Comparison of ENCODE assay signal across 38 cellular contexts in the genomic region with DNA sequence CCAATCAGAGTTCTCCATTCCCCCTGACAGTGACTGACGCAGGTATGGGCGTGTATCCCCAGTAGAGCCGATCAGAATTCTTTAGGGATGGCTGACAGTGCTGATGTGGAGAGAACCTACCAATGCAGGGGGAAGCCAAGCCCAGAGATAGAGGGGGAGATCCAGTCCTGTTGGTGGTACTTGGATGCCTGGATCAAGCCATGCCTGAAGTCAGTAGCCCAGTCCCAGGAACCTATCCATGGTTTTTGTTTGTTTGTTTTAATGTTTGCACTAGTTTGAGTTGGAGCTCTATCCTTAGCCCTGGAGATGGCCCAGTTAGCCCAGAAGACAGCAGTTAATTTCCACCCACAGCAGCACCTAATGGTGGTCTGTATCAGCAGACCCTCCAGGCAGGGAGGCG. TPM values are rescaled to one million over a fixed set of nuclear protein-coding genes. Genes with fewer than 3 reads are reported as not detected.
"Had no signal": no experiment of that assay in that cellular context is flagged by ENCODE, and none has a peak within 500 bp of the region (broad histone marks: within the 10 kb centered on the region; RNA-seq: fewer than 3 reads in every experiment).

No MANE protein-coding gene starts in this region.

- H3K4me1 ChIP-seq: adrenal gland, ascending aorta, body of pancreas, breast epithelium had no signal

- H3K36me3 ChIP-seq: brain microvascular endothelial cell had no signal

- DNase-seq: activated effector memory CD4-positive, alpha-beta T cell treated with anti-CD3 and anti-CD28 coated beads, Interleukin-2, amount 50 U/mL, for 16 hours; activated effector memory CD4-positive, alpha-beta T cell treated with Interleukin-2 at 50 U/mL for 16 hours; activated gamma-delta T cell; activated gamma-delta T cell treated with Interleukin-2 at 50 U/mL for 16 hours; activated naive CD4-positive, alpha-beta T cell; activated naive CD4-positive, alpha-beta T cell treated with anti-CD3 and anti-CD28 coated beads for 36 hours; activated naive CD4-positive, alpha-beta T cell treated with anti-CD3 and anti-CD28 coated beads, Interleukin-2, amount 10 ng/mL, durations not matched to agents 7 days and 5 days; activated naive CD4-positive, alpha-beta T cell treated with anti-CD3 and anti-CD28 coated beads, Interleukin-2, amount 50 U/mL, for 16 hours; activated naive CD4-positive, alpha-beta T cell treated with Interleukin-2 at 50 U/mL for 16 hours; activated naive CD8-positive, alpha-beta T cell treated with anti-CD3 and anti-CD28 coated beads for 36 hours; activated naive CD8-positive, alpha-beta T cell treated with anti-CD3 and anti-CD28 coated beads, Interleukin-2, amount 10 ng/mL, durations not matched to agents 7 days and 5 days; activated naive CD8-positive, alpha-beta T cell treated with anti-CD3 and anti-CD28 coated beads, Interleukin-2, amount 50 U/mL, for 24 hours; activated T-cell treated with anti-CD3 and anti-CD28 coated beads, Interleukin-2, amount 50 U/mL, for 1 hour; activated T-cell treated with anti-CD3 and anti-CD28 coated beads, Interleukin-2, amount 50 U/mL, for 24 hours; activated T-cell treated with anti-CD3 and anti-CD28 coated beads, Interleukin-2, amount 50 U/mL, for 4 hours; activated T-cell treated with anti-CD3 and anti-CD28 coated beads, Interleukin-2, amount 50 U/mL, for 48 hours; activated T-cell treated with anti-CD3 and anti-CD28 coated beads, Interleukin-2, amount 50 U/mL, for 72 hours; amniotic stem cell; amygdala; anterior cingulate cortex; brain microvascular endothelial cell; caudate nucleus; central memory CD4-positive, alpha-beta T cell; cerebellar nuclear complex had no signal

- H3K4me3 ChIP-seq: adrenal gland, ascending aorta, body of pancreas, breast epithelium, cardiac muscle cell had no signal

- ATAC-seq: activated naive CD4-positive, alpha-beta T cell treated with anti-CD3 and anti-CD28 coated beads, Interleukin-2, amount 50 U/mL, for 72 hours; activated naive CD8-positive, alpha-beta T cell treated with anti-CD3 and anti-CD28 coated beads, Interleukin-2, amount 50 U/mL, for 24 hours; activated T-cell treated with anti-CD3 and anti-CD28 coated beads, Interleukin-2, amount 50 U/mL, for 4 hours; activated T-cell treated with anti-CD3 and anti-CD28 coated beads, Interleukin-2, amount 50 U/mL, for 72 hours; activated T-helper 17 cell treated with anti-CD3 and anti-CD28 coated beads, Interleukin-2, amount 50 U/mL, for 72 hours; body of pancreas had no signal

- FAIRE-seq: astrocyte had no signal

- H3K9me3 ChIP-seq: adrenal gland, ascending aorta, body of pancreas had no signal

- H3K27me3 ChIP-seq: adrenal gland, ascending aorta, body of pancreas, brain microvascular endothelial cell, breast epithelium, cardiac muscle cell had no signal

- H3K27ac ChIP-seq: adrenal gland, ascending aorta, body of pancreas, brain microvascular endothelial cell, breast epithelium, cardiac muscle cell had no signal

RNA-seq across cellular contexts. Expression of a gene that starts 40.2 kb away (rescaled TPM):
- total RNA-seq: activated naive CD4-positive, alpha-beta T cell treated with anti-CD3 and anti-CD28 coated beads for 36 hours; activated naive CD4-positive, alpha-beta T cell treated with anti-CD3 and anti-CD28 coated beads, Interleukin-2, amount 50 U/mL, for 72 hours; activated naive CD8-positive, alpha-beta T cell treated with anti-CD3 and anti-CD28 coated beads for 36 hours; activated naive CD8-positive, alpha-beta T cell treated with anti-CD3 and anti-CD28 coated beads, Interleukin-2, amount 10 ng/mL, durations not matched to agents 7 days and 5 days; activated T-cell treated with anti-CD3 and anti-CD28 coated beads, Interleukin-2, amount 50 U/mL, for 4 hours; activated T-cell treated with anti-CD3 and anti-CD28 coated beads, Interleukin-2, amount 50 U/mL, for 72 hours; activated T-helper 1 cell treated with anti-CD3 and anti-CD28 coated beads, Interleukin-12 subunit alpha, Interleukin-12 subunit beta, Interleukin-2, Interleukin-4 antibody, amounts not matched to agents 30 ng/mL and 10 ng/mL and 1 ng/mL, durations not matched to agents 14 hours and 24 hours and 36 hours; activated T-helper 17 cell treated with anti-CD3 and anti-CD28 coated beads, Interleukin-2, amount 50 U/mL, for 72 hours; activated T-helper 2 cell treated with anti-CD3 and anti-CD28 coated beads, Interferon-gamma antibody, Interleukin-2, Interleukin-4, amounts not matched to agents 10 μg/mL and 5 μg/mL and 100 μg/mL, durations not matched to agents 14 hours and 24 hours and 36 hours; adrenal gland; aorta; ascending aorta; astrocyte; body of pancreas; breast epithelium; bronchial epithelial cell; cardiac septum; chondrocyte had no signal
- polyA plus RNA-seq: aorta had no signal
